In the genomic region with DNA sequence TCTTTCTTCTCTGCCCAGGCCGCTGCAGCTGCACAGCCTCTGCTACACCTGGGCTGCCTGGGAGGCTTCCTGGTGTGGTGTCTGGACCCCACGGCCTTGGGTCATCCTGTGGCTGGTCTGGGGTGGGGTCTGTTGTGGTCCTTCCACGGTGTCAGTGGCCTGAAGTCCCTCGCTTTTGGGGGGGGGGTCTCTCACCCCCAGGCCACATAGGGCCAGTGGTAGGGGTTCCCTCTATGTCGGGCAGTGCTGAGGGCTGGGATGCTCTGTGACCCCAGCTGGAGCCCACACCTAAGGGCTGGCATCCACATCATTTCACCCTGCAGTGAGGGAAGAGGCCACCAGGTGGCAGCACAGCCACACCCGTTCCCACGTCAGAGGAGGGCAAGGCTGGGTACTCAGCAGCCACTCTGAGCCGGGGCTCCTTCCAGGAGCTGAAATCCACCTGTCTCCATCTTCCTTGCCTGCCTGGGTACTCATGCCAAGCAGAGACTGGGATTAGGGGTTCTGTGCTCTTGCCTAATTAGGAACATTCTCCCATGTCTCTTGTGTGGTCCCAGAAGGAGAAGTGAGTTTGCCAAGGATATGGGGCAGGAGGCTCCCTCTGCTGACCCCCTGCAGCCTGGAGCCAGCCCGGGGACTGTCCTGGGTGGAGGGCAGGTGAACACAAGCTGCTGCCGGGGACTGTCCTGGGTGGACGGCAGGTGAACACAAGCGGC, we compare ENCODE assay signal across 8 cellular contexts. TPM values are rescaled to one million over a fixed set of nuclear protein-coding genes. Genes with fewer than 3 reads are reported as not detected.
DNase-seq lines count a peak whose midpoint lies in the region; ATAC-seq, FAIRE-seq and TF ChIP-seq lines count a peak whose summit lies in the region.

No MANE protein-coding gene starts in this region.

- DNase-seq in EL (peak; percentile 57), SK-MEL-5 (ENCODE audit: low read depth, low spot score) (peak; percentile 90), glomerular visceral epithelial cell (ENCODE audit: extremely low spot score) (peak; percentile 72), pons (ENCODE audit: low spot score) (peak; percentile 48), urothelium cell line (ENCODE audit: low spot score) (peak; percentile 88)
- DNase-seq in activated naive CD4-positive, alpha-beta T cell treated with anti-CD3 and anti-CD28 coated beads, Interleukin-2, amount 10 ng/mL, durations not matched to agents 7 days and 5 days: peak; percentile 83

- H3K36me3 Mint-ChIP-seq in activated naive CD4-positive, alpha-beta T cell treated with anti-CD3 and anti-CD28 coated beads, Interleukin-2, amount 10 ng/mL, durations not matched to agents 7 days and 5 days: peaks cover 3% of the 10 kb centered on the region

- H3K27ac Mint-ChIP-seq in activated naive CD4-positive, alpha-beta T cell treated with anti-CD3 and anti-CD28 coated beads, Interleukin-2, amount 10 ng/mL, durations not matched to agents 7 days and 5 days: no peak overlapping the region

- no peak overlapping the region for H3K4me3 Mint-ChIP-seq in activated naive CD4-positive, alpha-beta T cell treated with anti-CD3 and anti-CD28 coated beads, Interleukin-2, amount 10 ng/mL, durations not matched to agents 7 days and 5 days

- peaks cover 7% of the 10 kb centered on the region for H3K27me3 Mint-ChIP-seq in activated naive CD4-positive, alpha-beta T cell treated with anti-CD3 and anti-CD28 coated beads, Interleukin-2, amount 10 ng/mL, durations not matched to agents 7 days and 5 days

- TF ChIP-seq CTCF in LNCAP (IDR thresholded peaks at IDR 0.05): peak; percentile 93

- no peak for ATAC-seq in HG03521 (IDR thresholded peaks at IDR 0.05; ENCODE audit: unreplicated experiment)

- H3K9me3 Mint-ChIP-seq in activated naive CD4-positive, alpha-beta T cell treated with anti-CD3 and anti-CD28 coated beads, Interleukin-2, amount 10 ng/mL, durations not matched to agents 7 days and 5 days: no peaks in the 10 kb centered on the region

- CTCF ChIA-PET in activated naive CD4-positive, alpha-beta T cell treated with anti-CD3 and anti-CD28 coated beads, Interleukin-2, amount 10 ng/mL, durations not matched to agents 7 days and 5 days (lab: Charles Lee): interaction anchor here (0.7 to 10.4 kb wide), 11 partner anchors 10 to 591 kb away, joined by 3 to 125 read pairs (median 3); a partner anchor contains a TSS

- FAIRE-seq in urothelium cell line (lab: Jason Lieb, UNC): peak; percentile 97

- in situ Hi-C loops in SK-MEL-5 (cut with HindIII; ENCODE audit: low pct_unique_long_range_greater_than_20kb, low sequenced_read_pairs): no loop called here

- peaks cover 3% of the 10 kb centered on the region for H3K4me1 Mint-ChIP-seq in activated naive CD4-positive, alpha-beta T cell treated with anti-CD3 and anti-CD28 coated beads, Interleukin-2, amount 10 ng/mL, durations not matched to agents 7 days and 5 days

RNA-seq across cellular contexts. Expression of a gene that starts 13.0 kb away (rescaled TPM):
- total RNA-seq in SK-MEL-5 (2014; rRNA removed; shearing (Covaris generic)): 12.4 and 17.4 TPM in 2 replicates
- 17.4 and 27.5 TPM in 2 replicates for polyA plus RNA-seq in SK-MEL-5 (2015; cell fraction: cytosol; rRNA removed)
- 712 and 792 TPM in 2 replicates for polyA plus RNA-seq in SK-MEL-5 (2015; cell fraction: nucleus; rRNA removed)
